Comparison of ENCODE assay signal across 3 cellular contexts in the genomic region with DNA sequence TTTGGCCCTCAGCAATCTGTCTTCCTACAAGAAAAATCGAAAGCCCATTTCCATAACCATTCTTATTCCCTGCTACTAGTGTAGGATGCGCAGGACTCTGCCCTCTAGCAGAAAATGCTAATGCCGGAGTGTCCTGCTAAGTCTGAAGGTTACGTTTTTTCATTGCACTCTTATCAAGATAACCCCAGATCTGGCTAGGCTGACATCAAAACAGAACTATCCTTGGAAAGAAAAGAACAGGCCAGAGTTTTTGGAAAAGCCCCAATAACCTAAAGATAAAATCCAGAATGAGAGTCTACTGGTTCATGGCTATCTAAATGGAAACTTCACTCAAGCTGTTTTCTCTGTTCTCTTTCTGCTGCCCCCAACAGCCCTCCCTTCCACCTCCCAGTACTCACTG.
TF ChIP-seq lines count a peak whose summit lies in the region.

No MANE protein-coding gene starts in this region.

TF ChIP-seq in liver, 16 proteins besides CTCF, POLR2A, EP300 and RAD21:
- TF ChIP-seq, protein P1, sequence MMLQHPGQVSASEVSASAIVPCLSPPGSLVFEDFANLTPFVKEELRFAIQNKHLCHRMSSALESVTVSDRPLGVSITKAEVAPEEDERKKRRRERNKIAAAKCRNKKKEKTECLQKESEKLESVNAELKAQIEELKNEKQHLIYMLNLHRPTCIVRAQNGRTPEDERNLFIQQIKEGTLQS (IDR thresholded peaks at IDR 0.05): peak; percentile 22
- TF ChIP-seq FOXA2 (IDR thresholded peaks at IDR 0.05) (no peak), NR2F2 (IDR thresholded peaks at IDR 0.05) (no peak), SP1 (IDR thresholded peaks at IDR 0.05) (peak; percentile 30), RXRA (IDR thresholded peaks at IDR 0.05) (peak; percentile 52 to 62), JUND (IDR thresholded peaks at IDR 0.05) (no peak), YY1 (IDR thresholded peaks at IDR 0.05) (no peak), FOXA1 (IDR thresholded peaks at IDR 0.05) (no peak), TAF1 (conservative IDR thresholded peaks at IDR 0.05) (no peak), HNF4A (conservative IDR thresholded peaks at IDR 0.05) (peak; percentile 73 to 76), HNF4G (IDR thresholded peaks at IDR 0.05) (no peak), EGR1 (IDR thresholded peaks at IDR 0.05; ENCODE audit: low read depth in 2 of 2) (no peak), GABPA (IDR thresholded peaks at IDR 0.05 in 1 of 2, conservative IDR thresholded peaks at IDR 0.05 in 1 of 2) (no peak)
- TF ChIP-seq, protein P2, sequence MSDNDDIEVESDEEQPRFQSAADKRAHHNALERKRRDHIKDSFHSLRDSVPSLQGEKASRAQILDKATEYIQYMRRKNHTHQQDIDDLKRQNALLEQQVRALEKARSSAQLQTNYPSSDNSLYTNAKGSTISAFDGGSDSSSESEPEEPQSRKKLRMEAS (IDR thresholded peaks at IDR 0.05): no peak
- TF ChIP-seq, protein P3, sequence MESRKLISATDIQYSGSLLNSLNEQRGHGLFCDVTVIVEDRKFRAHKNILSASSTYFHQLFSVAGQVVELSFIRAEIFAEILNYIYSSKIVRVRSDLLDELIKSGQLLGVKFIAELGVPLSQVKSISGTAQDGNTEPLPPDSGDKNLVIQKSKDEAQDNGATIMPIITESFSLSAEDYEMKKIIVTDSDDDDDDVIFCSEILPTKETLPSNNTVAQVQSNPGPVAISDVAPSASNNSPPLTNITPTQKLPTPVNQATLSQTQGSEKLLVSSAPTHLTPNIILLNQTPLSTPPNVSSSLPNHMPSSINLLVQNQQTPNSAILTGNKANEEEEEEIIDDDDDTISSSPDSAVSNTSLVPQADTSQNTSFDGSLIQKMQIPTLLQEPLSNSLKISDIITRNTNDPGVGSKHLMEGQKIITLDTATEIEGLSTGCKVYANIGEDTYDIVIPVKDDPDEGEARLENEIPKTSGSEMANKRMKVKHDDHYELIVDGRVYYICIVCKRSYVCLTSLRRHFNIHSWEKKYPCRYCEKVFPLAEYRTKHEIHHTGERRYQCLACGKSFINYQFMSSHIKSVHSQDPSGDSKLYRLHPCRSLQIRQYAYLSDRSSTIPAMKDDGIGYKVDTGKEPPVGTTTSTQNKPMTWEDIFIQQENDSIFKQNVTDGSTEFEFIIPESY (IDR thresholded peaks at IDR 0.05): no peak
- TF ChIP-seq, protein P4, sequence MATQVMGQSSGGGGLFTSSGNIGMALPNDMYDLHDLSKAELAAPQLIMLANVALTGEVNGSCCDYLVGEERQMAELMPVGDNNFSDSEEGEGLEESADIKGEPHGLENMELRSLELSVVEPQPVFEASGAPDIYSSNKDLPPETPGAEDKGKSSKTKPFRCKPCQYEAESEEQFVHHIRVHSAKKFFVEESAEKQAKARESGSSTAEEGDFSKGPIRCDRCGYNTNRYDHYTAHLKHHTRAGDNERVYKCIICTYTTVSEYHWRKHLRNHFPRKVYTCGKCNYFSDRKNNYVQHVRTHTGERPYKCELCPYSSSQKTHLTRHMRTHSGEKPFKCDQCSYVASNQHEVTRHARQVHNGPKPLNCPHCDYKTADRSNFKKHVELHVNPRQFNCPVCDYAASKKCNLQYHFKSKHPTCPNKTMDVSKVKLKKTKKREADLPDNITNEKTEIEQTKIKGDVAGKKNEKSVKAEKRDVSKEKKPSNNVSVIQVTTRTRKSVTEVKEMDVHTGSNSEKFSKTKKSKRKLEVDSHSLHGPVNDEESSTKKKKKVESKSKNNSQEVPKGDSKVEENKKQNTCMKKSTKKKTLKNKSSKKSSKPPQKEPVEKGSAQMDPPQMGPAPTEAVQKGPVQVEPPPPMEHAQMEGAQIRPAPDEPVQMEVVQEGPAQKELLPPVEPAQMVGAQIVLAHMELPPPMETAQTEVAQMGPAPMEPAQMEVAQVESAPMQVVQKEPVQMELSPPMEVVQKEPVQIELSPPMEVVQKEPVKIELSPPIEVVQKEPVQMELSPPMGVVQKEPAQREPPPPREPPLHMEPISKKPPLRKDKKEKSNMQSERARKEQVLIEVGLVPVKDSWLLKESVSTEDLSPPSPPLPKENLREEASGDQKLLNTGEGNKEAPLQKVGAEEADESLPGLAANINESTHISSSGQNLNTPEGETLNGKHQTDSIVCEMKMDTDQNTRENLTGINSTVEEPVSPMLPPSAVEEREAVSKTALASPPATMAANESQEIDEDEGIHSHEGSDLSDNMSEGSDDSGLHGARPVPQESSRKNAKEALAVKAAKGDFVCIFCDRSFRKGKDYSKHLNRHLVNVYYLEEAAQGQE (IDR thresholded peaks at IDR 0.05): no peak

TF ChIP-seq in HepG2, 621 proteins besides CTCF, POLR2A, EP300 and RAD21 (continued from another document and continues in another):
- TF ChIP-seq USF2 (IDR thresholded peaks at IDR 0.05; ENCODE audit: low read depth, low read length) (no peak), USF2 (CRISPR knock-in tag; IDR thresholded peaks at IDR 0.05; ENCODE audit: borderline replicate concordance) (no peak), ZNF512B (CRISPR knock-in tag; IDR thresholded peaks at IDR 0.05; ENCODE audit: borderline replicate concordance) (no peak), RNF219 (CRISPR knock-in tag; IDR thresholded peaks at IDR 0.05) (no peak), ZFP62 (CRISPR knock-in tag; IDR thresholded peaks at IDR 0.05) (no peak), ZNF138 (CRISPR knock-in tag; IDR thresholded peaks at IDR 0.05; ENCODE audit: low read depth) (no peak), ZNF329 (CRISPR knock-in tag; IDR thresholded peaks at IDR 0.05; ENCODE audit: low read depth) (no peak), KMT2A (CRISPR knock-in tag; IDR thresholded peaks at IDR 0.05) (no peak), POLR2AphosphoS5 (IDR thresholded peaks at IDR 0.05; ENCODE audit: low read depth, low read length) (no peak), SMARCE1 (IDR thresholded peaks at IDR 0.05; ENCODE audit: borderline replicate concordance) (no peak)

TF ChIP-seq in neural cell, 6 proteins besides CTCF, POLR2A, EP300 and RAD21 (continued from another document):
- no peak for TF ChIP-seq SMC3 (conservative IDR thresholded peaks at IDR 0.05; ENCODE audit: poor library complexity)
- no peak for TF ChIP-seq MXI1 (conservative IDR thresholded peaks at IDR 0.05; ENCODE audit: poor library complexity, severe bottlenecking)
- TF ChIP-seq, protein P4 (IDR thresholded peaks at IDR 0.05; ENCODE audit: borderline replicate concordance): no peak
- no peak for TF ChIP-seq EZH2 (IDR thresholded peaks at IDR 0.05; ENCODE audit: borderline replicate concordance, insufficient read depth, low read length, poor library complexity, severe bottlenecking)
